Comparison of ENCODE assay signal across 1 cellular context in genomic region chr19:11125994-11126685, GRCh38.
TF ChIP-seq lines count a peak whose summit lies in the region.

No MANE protein-coding gene starts in this region.

TF ChIP-seq in GM12878, 131 proteins besides CTCF, POLR2A, EP300 and RAD21 (continued from another document):
- TF ChIP-seq, protein P1, sequence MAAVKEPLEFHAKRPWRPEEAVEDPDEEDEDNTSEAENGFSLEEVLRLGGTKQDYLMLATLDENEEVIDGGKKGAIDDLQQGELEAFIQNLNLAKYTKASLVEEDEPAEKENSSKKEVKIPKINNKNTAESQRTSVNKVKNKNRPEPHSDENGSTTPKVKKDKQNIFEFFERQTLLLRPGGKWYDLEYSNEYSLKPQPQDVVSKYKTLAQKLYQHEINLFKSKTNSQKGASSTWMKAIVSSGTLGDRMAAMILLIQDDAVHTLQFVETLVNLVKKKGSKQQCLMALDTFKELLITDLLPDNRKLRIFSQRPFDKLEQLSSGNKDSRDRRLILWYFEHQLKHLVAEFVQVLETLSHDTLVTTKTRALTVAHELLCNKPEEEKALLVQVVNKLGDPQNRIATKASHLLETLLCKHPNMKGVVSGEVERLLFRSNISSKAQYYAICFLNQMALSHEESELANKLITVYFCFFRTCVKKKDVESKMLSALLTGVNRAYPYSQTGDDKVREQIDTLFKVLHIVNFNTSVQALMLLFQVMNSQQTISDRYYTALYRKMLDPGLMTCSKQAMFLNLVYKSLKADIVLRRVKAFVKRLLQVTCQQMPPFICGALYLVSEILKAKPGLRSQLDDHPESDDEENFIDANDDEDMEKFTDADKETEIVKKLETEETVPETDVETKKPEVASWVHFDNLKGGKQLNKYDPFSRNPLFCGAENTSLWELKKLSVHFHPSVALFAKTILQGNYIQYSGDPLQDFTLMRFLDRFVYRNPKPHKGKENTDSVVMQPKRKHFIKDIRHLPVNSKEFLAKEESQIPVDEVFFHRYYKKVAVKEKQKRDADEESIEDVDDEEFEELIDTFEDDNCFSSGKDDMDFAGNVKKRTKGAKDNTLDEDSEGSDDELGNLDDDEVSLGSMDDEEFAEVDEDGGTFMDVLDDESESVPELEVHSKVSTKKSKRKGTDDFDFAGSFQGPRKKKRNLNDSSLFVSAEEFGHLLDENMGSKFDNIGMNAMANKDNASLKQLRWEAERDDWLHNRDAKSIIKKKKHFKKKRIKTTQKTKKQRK (IDR thresholded peaks at IDR 0.05; ENCODE audit: low read depth, low read length) = no peak
- TF ChIP-seq TARDBP (IDR thresholded peaks at IDR 0.05; ENCODE audit: borderline replicate concordance) = no peak
- no peak for TF ChIP-seq CBFB (IDR thresholded peaks at IDR 0.05; ENCODE audit: low read depth)
- no peak for TF ChIP-seq TAF1 (IDR thresholded peaks at IDR 0.05; ENCODE audit: borderline replicate concordance, low read depth, low read length)
- no peak for TF ChIP-seq HCFC1 (IDR thresholded peaks at IDR 0.05; ENCODE audit: low read length)
- TF ChIP-seq RAD51 (IDR thresholded peaks at IDR 0.05) = no peak
- TF ChIP-seq TCF12 (IDR thresholded peaks at IDR 0.05; ENCODE audit: low read depth, low read length) = peak; percentile 50; the same call in 1 of the 2 replicates
- TF ChIP-seq NR2C2 (IDR thresholded peaks at IDR 0.05; ENCODE audit: borderline replicate concordance, control insufficient read depth, insufficient read length, low read depth) = no peak
